In genomic region chr2:128514555-128514955, GRCh38 we compare ENCODE assay signal across 17 cellular contexts.
"Had no signal": no experiment of that assay in that cellular context is flagged by ENCODE, and none has a peak within 500 bp of the region (broad histone marks: within the 10 kb centered on the region; RNA-seq: fewer than 3 reads in every experiment).

No MANE protein-coding gene starts in this region.

- H3K27me3 ChIP-seq: heart left ventricle, neural progenitor cell, vagina had no signal

- H3K36me3 ChIP-seq: heart left ventricle, neural progenitor cell, thoracic aorta, vagina had no signal

- H3K36me3 Mint-ChIP-seq: activated naive CD4-positive, alpha-beta T cell treated with anti-CD3 and anti-CD28 coated beads, Interleukin-2, amount 50 U/mL, for 24 hours; immature natural killer cell; memory B cell; natural killer cell; neural progenitor cell had no signal

- H3K27ac ChIP-seq: neural progenitor cell, thoracic aorta, vagina had no signal

- H3K4me3 ChIP-seq: heart left ventricle, neural progenitor cell, thoracic aorta, vagina had no signal

- H3K9me3 ChIP-seq: heart left ventricle, thoracic aorta, vagina had no signal

- H3K4me1 ChIP-seq: neural progenitor cell, vagina had no signal

- DNase-seq: activated CD4-positive, alpha-beta T cell treated with anti-CD3 and anti-CD28 coated beads for 36 hours; activated CD4-positive, alpha-beta T cell treated with anti-CD3 and anti-CD28 coated beads, Interleukin-2, amount 50 U/mL, for 48 hours; activated CD4-positive, CD25-positive, alpha-beta regulatory T cell; activated CD8-positive, alpha-beta memory T cell treated with anti-CD3 and anti-CD28 coated beads for 24 hours; activated naive CD8-positive, alpha-beta T cell treated with anti-CD3 and anti-CD28 coated beads, Interleukin-2, amount 50 U/mL, for 24 hours; cortex of kidney; foreskin fibroblast; immature natural killer cell; natural killer cell; stimulated activated CD4-positive, alpha-beta T cell treated with anti-CD3 and anti-CD28 coated beads, Interleukin-2, amount 100 ng/mL, for 48 hours; stimulated activated naive CD8-positive, alpha-beta T cell treated with anti-CD3 and anti-CD28 coated beads, Interleukin-15, Interleukin-2, amounts not matched to agents 100 U/mL and 50 U/mL, for 24 hours had no signal

- H3K9me3 Mint-ChIP-seq: activated naive CD4-positive, alpha-beta T cell treated with anti-CD3 and anti-CD28 coated beads, Interleukin-2, amount 50 U/mL, for 24 hours; activated naive CD8-positive, alpha-beta T cell treated with anti-CD3 and anti-CD28 coated beads, Interleukin-2, amount 50 U/mL, for 24 hours; immature natural killer cell; memory B cell; natural killer cell had no signal

- H3K27ac Mint-ChIP-seq: activated CD4-positive, alpha-beta T cell treated with anti-CD3 and anti-CD28 coated beads for 36 hours; activated naive CD4-positive, alpha-beta T cell treated with anti-CD3 and anti-CD28 coated beads, Interleukin-2, amount 50 U/mL, for 24 hours; activated naive CD8-positive, alpha-beta T cell treated with anti-CD3 and anti-CD28 coated beads, Interleukin-2, amount 50 U/mL, for 24 hours; immature natural killer cell; memory B cell; natural killer cell; neural progenitor cell had no signal

- H3K4me2 ChIP-seq: neural progenitor cell had no signal

- H2AFZ ChIP-seq: neural progenitor cell had no signal

- H3K9ac ChIP-seq: neural progenitor cell had no signal

- ATAC-seq: activated naive CD8-positive, alpha-beta T cell treated with anti-CD3 and anti-CD28 coated beads, Interleukin-2, amount 50 U/mL, for 24 hours; stimulated activated naive CD8-positive, alpha-beta T cell treated with anti-CD3 and anti-CD28 coated beads, Interleukin-15, Interleukin-2, amounts not matched to agents 100 U/mL and 50 U/mL, for 24 hours had no signal

- H3K4me3 Mint-ChIP-seq: activated CD4-positive, alpha-beta T cell treated with anti-CD3 and anti-CD28 coated beads for 36 hours; activated naive CD4-positive, alpha-beta T cell treated with anti-CD3 and anti-CD28 coated beads, Interleukin-2, amount 50 U/mL, for 24 hours; activated naive CD8-positive, alpha-beta T cell treated with anti-CD3 and anti-CD28 coated beads, Interleukin-2, amount 50 U/mL, for 24 hours; natural killer cell; neural progenitor cell had no signal

- H3K4me1 Mint-ChIP-seq: activated CD4-positive, alpha-beta T cell treated with anti-CD3 and anti-CD28 coated beads for 36 hours; activated naive CD4-positive, alpha-beta T cell treated with anti-CD3 and anti-CD28 coated beads, Interleukin-2, amount 50 U/mL, for 24 hours; immature natural killer cell; neural progenitor cell had no signal

- H3K27me3 Mint-ChIP-seq: activated CD4-positive, alpha-beta T cell treated with anti-CD3 and anti-CD28 coated beads for 36 hours; activated naive CD4-positive, alpha-beta T cell treated with anti-CD3 and anti-CD28 coated beads, Interleukin-2, amount 50 U/mL, for 24 hours; activated naive CD8-positive, alpha-beta T cell treated with anti-CD3 and anti-CD28 coated beads, Interleukin-2, amount 50 U/mL, for 24 hours; memory B cell had no signal
